In the genomic region with DNA sequence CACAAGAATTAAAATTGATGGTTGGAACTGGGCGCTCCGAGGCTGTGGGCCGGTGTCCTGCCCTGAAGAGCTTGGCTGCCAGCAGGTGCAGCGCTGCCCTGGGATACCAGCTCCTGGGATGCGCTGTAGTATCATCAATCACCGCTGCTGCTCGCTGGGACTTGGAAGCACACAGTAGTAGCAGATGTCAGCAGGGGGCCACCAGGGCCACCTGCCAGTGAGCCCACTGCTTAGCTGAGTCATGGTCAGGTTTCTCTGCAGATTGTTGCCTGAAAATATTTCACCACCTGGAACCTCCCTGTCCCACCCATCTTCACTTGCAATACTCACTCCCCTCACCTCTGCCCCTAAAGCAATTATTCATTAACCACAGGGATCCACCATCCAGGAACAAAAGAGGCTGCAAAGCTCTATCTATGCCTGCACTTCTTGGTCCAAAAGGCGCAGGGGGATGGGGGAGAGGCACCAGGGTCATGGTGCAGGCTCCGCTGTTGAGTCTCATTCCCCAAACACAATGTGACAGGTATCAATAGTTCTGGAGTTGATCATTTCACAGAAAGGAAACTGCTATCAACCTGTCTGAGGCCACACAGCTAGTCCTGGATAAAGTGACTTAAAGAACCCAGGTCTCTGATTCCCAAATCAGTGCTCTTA, we compare ENCODE assay signal across 8 cellular contexts. TPM values are rescaled to one million over a fixed set of nuclear protein-coding genes. Genes with fewer than 3 reads are reported as not detected.
DNase-seq lines count a peak whose midpoint lies in the region; ATAC-seq and TF ChIP-seq lines count a peak whose summit lies in the region.
"Not testable (repeated sequence)": the region's sequence is repeated elsewhere in the genome, so short reads cannot be mapped to it uniquely, and the experiment has no call there.

No MANE protein-coding gene starts in this region.

- H3K36me3 Mint-ChIP-seq in GM23338 (ENCODE audit: low read depth); glutamatergic neuron (ENCODE audit: unreplicated experiment); neural progenitor cell: not testable (repeated sequence)

- H3K4me3 ChIP-seq in GM23338; WERI-Rb-1 (ENCODE audit: low read depth, low read length); neural progenitor cell: not testable (repeated sequence)
- peak overlapping the region; percentile 35; the same call in 1 of the 2 replicates for H3K4me3 ChIP-seq in PC-3 (ENCODE audit: low read length)

- not testable (repeated sequence) for H3K9me3 ChIP-seq in PC-3 (ENCODE audit: low read length); WERI-Rb-1 (ENCODE audit: severe bottlenecking); neural progenitor cell (ENCODE audit: low read depth)

- not testable (repeated sequence) for H3K4me3 Mint-ChIP-seq in GM23338, neural progenitor cell
- peak overlapping the region; percentile 77 for H3K4me3 Mint-ChIP-seq in glutamatergic neuron (ENCODE audit: unreplicated experiment)

- peak overlapping the region; percentile 70 for H3K9ac ChIP-seq in PC-3 (ENCODE audit: low read length)
- not testable (repeated sequence) for H3K9ac ChIP-seq in neural progenitor cell

- ATAC-seq in GM23338, PC-3: not testable (repeated sequence)

- H3K4me1 ChIP-seq in GM23338 (ENCODE audit: insufficient read depth) (peaks cover 20% of the 10 kb centered on the region), PC-3 (ENCODE audit: insufficient read depth, low read length) (peaks cover 29% of the 10 kb centered on the region), neural progenitor cell (peaks cover 41% of the 10 kb centered on the region)

- intact Hi-C loops in PC-3 (cut with micrococcal nuclease) = not testable (repeated sequence)

- H3K79me2 ChIP-seq in GM23338 (replicated peaks; ENCODE audit: insufficient read depth); PC-3 (ENCODE audit: low read length); neural progenitor cell (ENCODE audit: low read depth): not testable (repeated sequence)

- H3K4me2 ChIP-seq in GM23338 (peak overlapping the region; percentile 49), PC-3 (ENCODE audit: low read length) (peak overlapping the region; percentile 74)
- H3K4me2 ChIP-seq in neural progenitor cell = not testable (repeated sequence)

- TF ChIP-seq CTCF in GM23338 (conservative IDR thresholded peaks at IDR 0.05; ENCODE audit: low read depth in 2 of 2); PC-3 (conservative IDR thresholded peaks at IDR 0.05; ENCODE audit: low read depth, low read length); WERI-Rb-1 (IDR thresholded peaks at IDR 0.05; ENCODE audit: low read depth, low read length); glutamatergic neuron (IDR thresholded peaks at IDR 0.05; ENCODE audit: partially characterized antibody, unreplicated experiment); neural progenitor cell (IDR thresholded peaks at IDR 0.05): not testable (repeated sequence)

- in situ Hi-C loops in ACHN (cut with HindIII; ENCODE audit: low pct_ligation_motif_present, low pct_unique_long_range_greater_than_20kb, low sequenced_read_pairs) = not testable (repeated sequence)

- H3K4me1 Mint-ChIP-seq in GM23338 = peaks cover 45% of the 10 kb centered on the region
- H3K4me1 Mint-ChIP-seq in glutamatergic neuron (ENCODE audit: low read depth, unreplicated experiment) = peaks cover 35% of the 10 kb centered on the region
- peaks cover 45% of the 10 kb centered on the region for H3K4me1 Mint-ChIP-seq in neural progenitor cell

- BruUV-seq in PC-3 (replicated peaks; lab: Mats Ljungman, UMichigan) = not testable (repeated sequence)

- not testable (repeated sequence) for H2AFZ ChIP-seq in GM23338; PC-3 (ENCODE audit: low read length); neural progenitor cell (replicated peaks)

- POLR2A ChIA-PET in PC-3 (lab: Charles Lee; ENCODE audit: unreplicated experiment) = not testable (repeated sequence)

- not testable (repeated sequence) for H3K27me3 ChIP-seq in GM23338 (ENCODE audit: insufficient read depth); PC-3 (ENCODE audit: low read length); WERI-Rb-1 (ENCODE audit: insufficient read depth, low read depth, severe bottlenecking); neural progenitor cell

- H3K9me3 Mint-ChIP-seq in GM23338, neural progenitor cell: not testable (repeated sequence)
- H3K9me3 Mint-ChIP-seq in glutamatergic neuron (ENCODE audit: unreplicated experiment) = peaks cover 17% of the 10 kb centered on the region

- H4K20me1 ChIP-seq in GM23338 (replicated peaks; ENCODE audit: insufficient read depth); PC-3 (ENCODE audit: low read length); neural progenitor cell (ENCODE audit: low read depth): not testable (repeated sequence)

- H3K36me3 ChIP-seq in GM23338 (ENCODE audit: insufficient read depth); PC-3 (ENCODE audit: low read depth, low read length); WERI-Rb-1; neural progenitor cell: not testable (repeated sequence)

- not testable (repeated sequence) for H3K27ac ChIP-seq in GM23338 (ENCODE audit: low read depth); WERI-Rb-1; neural progenitor cell
- H3K27ac ChIP-seq in PC-3 (ENCODE audit: low read length) = peak overlapping the region; percentile 95

- H3K27ac Mint-ChIP-seq in GM23338 (peak overlapping the region; percentile 33; the same call in 1 of the 2 replicates), glutamatergic neuron (ENCODE audit: unreplicated experiment) (peak overlapping the region; percentile 98)
- not testable (repeated sequence) for H3K27ac Mint-ChIP-seq in neural progenitor cell

- peak; percentile 24 for DNase-seq in ACHN
- DNase-seq in GM23338 (ENCODE audit: low spot score); glutamatergic neuron: not testable (repeated sequence)
- peak; percentile 57 to 81 (median 59) for DNase-seq in NCI-H1417 (lab: John Stamatoyannopoulos, UW)
- peak; percentile 31 for DNase-seq in NCI-H2227 (lab: John Stamatoyannopoulos, UW; ENCODE audit: unreplicated experiment)
- DNase-seq in PC-3 = peak; percentile 29
- DNase-seq in WERI-Rb-1 = peak; percentile 58
- DNase-seq in neural progenitor cell (ENCODE audit: low spot score) = peak; percentile 14

- CTCF ChIA-PET in PC-3 (lab: Charles Lee) = not testable (repeated sequence)

- not testable (repeated sequence) for H3F3A ChIP-seq in GM23338 (replicated peaks; ENCODE audit: low read depth); PC-3 (ENCODE audit: low read length, unreplicated experiment)
- peaks cover 11% of the 10 kb centered on the region for H3F3A ChIP-seq in neural progenitor cell (ENCODE audit: low read depth)

- H3K27me3 Mint-ChIP-seq in GM23338 (ENCODE audit: insufficient read depth, low read depth, poor library complexity) (peaks cover 11% of the 10 kb centered on the region), glutamatergic neuron (ENCODE audit: unreplicated experiment) (peaks cover 18% of the 10 kb centered on the region)
- not testable (repeated sequence) for H3K27me3 Mint-ChIP-seq in neural progenitor cell (ENCODE audit: insufficient read depth, low read depth)

- not testable (repeated sequence) for H3K9me2 ChIP-seq in GM23338 (ENCODE audit: insufficient read depth); PC-3 (replicated peaks; ENCODE audit: low read length)

RNA-seq across cellular contexts. Expression of a gene that starts 24.8 kb away (rescaled TPM):
- 32.9 and 37.8 TPM in 2 replicates for total RNA-seq in GM23338 (2014; rRNA removed; shearing (Covaris generic))
- polyA plus RNA-seq in GM23338 (2016; fragmentation: Nextera tagmentation; extraction: Ambion mirVana) = 7.3 and 8.3 TPM in 2 replicates
- total RNA-seq in PC-3 (2014; rRNA removed) (15.5 and 17.2 TPM in 2 replicates), glutamatergic neuron (ENCODE audit: unreplicated experiment) (110 TPM), neural progenitor cell (ENCODE audit: low replicate concordance) (24.0 and 33.7 TPM in 2 replicates)
